ENCODE assay signal across 8 cellular contexts in the genomic region with DNA sequence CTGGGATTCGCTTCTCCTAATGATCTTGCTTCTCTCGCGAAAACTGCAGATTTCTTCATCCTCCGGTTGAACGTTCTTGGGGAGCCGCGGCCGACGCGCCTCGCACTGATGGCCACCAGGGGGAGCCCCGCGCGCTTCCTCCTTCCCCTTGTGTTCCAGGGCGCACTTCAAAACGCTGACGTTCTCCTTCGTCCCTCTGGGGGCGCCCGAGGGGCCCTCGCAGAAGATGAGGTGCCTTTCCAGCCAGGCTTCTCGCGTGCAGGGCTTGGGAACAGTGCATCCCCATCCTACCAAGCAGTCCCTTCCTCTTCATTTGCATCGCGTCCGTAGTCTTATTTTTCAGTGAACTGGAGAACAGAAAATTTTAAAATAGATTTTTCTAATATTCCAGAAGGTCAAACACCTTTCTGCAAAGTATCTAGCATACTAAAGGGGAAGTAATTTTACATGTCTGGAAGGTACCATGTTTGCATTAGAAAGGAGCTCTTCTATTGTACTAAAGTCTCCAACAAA. TPM values are rescaled to one million over a fixed set of nuclear protein-coding genes. Genes with fewer than 3 reads are reported as not detected.
DNase-seq lines count a peak whose midpoint lies in the region; ATAC-seq, FAIRE-seq and TF ChIP-seq lines count a peak whose summit lies in the region.

No MANE protein-coding gene starts in this region.

- H3K4me3 ChIP-seq in OCI-LY1 (ENCODE audit: low read depth, low read length, poor library complexity, severe bottlenecking) (no peak overlapping the region), esophagus muscularis mucosa (no peak overlapping the region)

- intact Hi-C loops in esophagus muscularis mucosa (cut with DNase I) = loop anchor here (1.0 kb wide), 1 partner anchor 59 kb away; no protein-coding TSS in a partner anchor
- intact Hi-C loops in natural killer cell (cut with micrococcal nuclease) = loop anchor here (1.0 kb wide), 2 partner anchors 14 to 59 kb away; no protein-coding TSS in a partner anchor

- TF ChIP-seq EP300 in esophagus muscularis mucosa (IDR thresholded peaks at IDR 0.05) = no peak

- H3K9me2 ChIP-seq in OCI-LY1 (ENCODE audit: low read depth, low read length) = no peaks in the 10 kb centered on the region

- H3K27ac ChIP-seq in OCI-LY1 (ENCODE audit: low read depth, low read length, poor library complexity, severe bottlenecking) (no peak overlapping the region), esophagus muscularis mucosa (replicated peaks in 1 of 4) (no peak overlapping the region)

- ATAC-seq in GM21447 (IDR thresholded peaks at IDR 0.05; ENCODE audit: unreplicated experiment) (peak; percentile 99), natural killer cell (peak; percentile 100)

- FAIRE-seq in HTR-8/SVneo (lab: Jason Lieb, UNC) = no peak

- H3K9ac ChIP-seq in OCI-LY1 (ENCODE audit: low read length) = no peak overlapping the region

- no peak for TF ChIP-seq POLR2A in esophagus muscularis mucosa (IDR thresholded peaks at IDR 0.05; ENCODE audit: low read depth)

- peaks cover 7 to 8% of the 10 kb centered on the region in 2 donors for H3K4me1 Mint-ChIP-seq in natural killer cell

- H2AFZ ChIP-seq in OCI-LY1 (ENCODE audit: low read length) = no peak overlapping the region

- H3K4me3 Mint-ChIP-seq in natural killer cell = peak overlapping the region; percentile 21

- no peak overlapping the region for H3K4me2 ChIP-seq in OCI-LY1 (ENCODE audit: low read length)

- WGBS in esophagus muscularis mucosa = under 1% methylated on average over 25 of the region's 26 CpGs

- no peaks in the 10 kb centered on the region for H3K36me3 Mint-ChIP-seq in natural killer cell

- H3K36me3 ChIP-seq in OCI-LY1 (ENCODE audit: insufficient read depth, low read length) (no peaks in the 10 kb centered on the region), esophagus muscularis mucosa (no peaks in the 10 kb centered on the region)

- DNase-seq in DMS153 (lab: John Stamatoyannopoulos, UW) (peak; percentile 87), HTR-8/SVneo (ENCODE audit: insufficient read length, low spot score) (peak; percentile 83), activated T-cell treated with anti-CD3 and anti-CD28 coated beads for 1 hour (ENCODE audit: low read depth) (peak; percentile 90), esophagus muscularis mucosa (ENCODE audit: extremely low spot score) (peak; percentile 98), natural killer cell (peak; percentile 87)
- peak; percentile 77 to 91 (median 82) for DNase-seq in stimulated activated naive CD4-positive, alpha-beta T cell (lab: John Stamatoyannopoulos, UW)

- peaks cover 23 to 25% of the 10 kb centered on the region in 2 donors for H3K27me3 Mint-ChIP-seq in natural killer cell (ENCODE audit: low read depth in 2 of 2)

- no peak overlapping the region for H3K27ac Mint-ChIP-seq in natural killer cell

- no peaks in the 10 kb centered on the region for H3F3A ChIP-seq in OCI-LY1 (ENCODE audit: insufficient read depth, low read length)

- H3K9me3 Mint-ChIP-seq in natural killer cell = no peaks in the 10 kb centered on the region

- TF ChIP-seq CTCF in OCI-LY1 (IDR thresholded peaks at IDR 0.05; ENCODE audit: low read length) (peak; percentile 100), esophagus muscularis mucosa (IDR thresholded peaks at IDR 0.05) (peak in 2 of 3 experiments; percentile 100), natural killer cell (IDR thresholded peaks at IDR 0.05) (peak; percentile 100)

- no peaks in the 10 kb centered on the region for H4K20me1 ChIP-seq in OCI-LY1 (ENCODE audit: insufficient read depth, low read length)

- H3K9me3 ChIP-seq in OCI-LY1 (ENCODE audit: low read length) = no peaks in the 10 kb centered on the region
- no peaks in the 10 kb centered on the region for H3K9me3 ChIP-seq in esophagus muscularis mucosa

- H3K27me3 ChIP-seq in OCI-LY1 (ENCODE audit: insufficient read depth, low read length) = no peaks in the 10 kb centered on the region
- no peaks in the 10 kb centered on the region for H3K27me3 ChIP-seq in esophagus muscularis mucosa

- no peaks in the 10 kb centered on the region for H3K79me2 ChIP-seq in OCI-LY1 (ENCODE audit: insufficient read depth, low read length)

- H3K4me1 ChIP-seq in OCI-LY1 (ENCODE audit: insufficient read depth, low read length, severe bottlenecking) (no peaks in the 10 kb centered on the region), esophagus muscularis mucosa (peaks cover 9 to 32% (median 21%) of the 10 kb centered on the region in 4 donors)

RNA-seq across cellular contexts. Expression of a gene that starts 22.5 kb away (rescaled TPM):
- total RNA-seq in esophagus muscularis mucosa = under 1 TPM; 0.42 to 0.99 (median 0.63) TPM
- total RNA-seq in natural killer cell = 1 to 10 TPM in 1 of 3 donors, under 1 TPM in 2; 0.75 to 1.4 (median 0.84) TPM

RNA-seq across cellular contexts. Expression of a gene that starts 36.8 kb away (rescaled TPM):
- 100 to 1,000 TPM; 123 to 172 (median 152) TPM for total RNA-seq in esophagus muscularis mucosa
- 10 to 100 TPM; 27.8 to 38.0 (median 31.5) TPM for total RNA-seq in natural killer cell

RNA-seq across cellular contexts. Expression of a gene that starts 46.8 kb away (rescaled TPM):
- total RNA-seq in esophagus muscularis mucosa = 10 to 100 TPM; 18.7 to 56.0 (median 39.9) TPM
- 100 to 1,000 TPM; 172 to 225 (median 176) TPM for total RNA-seq in natural killer cell

RNA-seq across cellular contexts. Expression of a gene that starts 59.3 kb away (rescaled TPM):
- total RNA-seq in esophagus muscularis mucosa = under 1 TPM in 2 of 4 donors, not detected in 2; 0.17 to 0.33 TPM
- under 1 TPM in 1 of 3 donors, not detected in 2; 0.16 TPM for total RNA-seq in natural killer cell
